ENCODE assay signal across 20 cellular contexts in genomic region chr2:98572211-98572610, GRCh38. TPM values are rescaled to one million over a fixed set of nuclear protein-coding genes. Genes with fewer than 3 reads are reported as not detected.
A peak's percentile ranks its signal among the peaks of the same experiment; 100 is the strongest.
DNase-seq lines count a peak whose midpoint lies in the region; ATAC-seq lines count a peak whose summit lies in the region.
"Had no signal": no experiment of that assay in that cellular context is flagged by ENCODE, and none has a peak within 500 bp of the region (broad histone marks: within the 10 kb centered on the region; RNA-seq: fewer than 3 reads in every experiment).

No MANE protein-coding gene starts in this region.

- CTCF ChIA-PET in activated naive CD4-positive, alpha-beta T cell treated with anti-CD3 and anti-CD28 coated beads, Interleukin-2, amount 10 ng/mL, durations not matched to agents 7 days and 5 days (lab: Charles Lee): no interaction called here

- no peaks in the 10 kb centered on the region for H3K4me1 Mint-ChIP-seq in activated naive CD4-positive, alpha-beta T cell treated with anti-CD3 and anti-CD28 coated beads, Interleukin-2, amount 10 ng/mL, durations not matched to agents 7 days and 5 days
- H3K4me1 Mint-ChIP-seq in activated T-helper 17 cell treated with anti-CD3 and anti-CD28 coated beads, Interleukin-2, amount 50 U/mL, for 72 hours: peaks cover under 1% of the 10 kb centered on the region
- H3K4me1 Mint-ChIP-seq: CD14-positive monocyte; CD8-positive, alpha-beta memory T cell had no signal

- H3K27me3 Mint-ChIP-seq in activated naive CD4-positive, alpha-beta T cell treated with anti-CD3 and anti-CD28 coated beads, Interleukin-2, amount 10 ng/mL, durations not matched to agents 7 days and 5 days: no peaks in the 10 kb centered on the region
- no peaks in the 10 kb centered on the region for H3K27me3 Mint-ChIP-seq in activated T-helper 17 cell treated with anti-CD3 and anti-CD28 coated beads, Interleukin-2, amount 50 U/mL, for 72 hours
- H3K27me3 Mint-ChIP-seq: CD4-positive, alpha-beta T cell; CD8-positive, alpha-beta memory T cell had no signal

- no peaks in the 10 kb centered on the region for H3K9me3 Mint-ChIP-seq in activated naive CD4-positive, alpha-beta T cell treated with anti-CD3 and anti-CD28 coated beads, Interleukin-2, amount 10 ng/mL, durations not matched to agents 7 days and 5 days
- H3K9me3 Mint-ChIP-seq in activated T-helper 17 cell treated with anti-CD3 and anti-CD28 coated beads, Interleukin-2, amount 50 U/mL, for 72 hours: no peaks in the 10 kb centered on the region
- H3K9me3 Mint-ChIP-seq: CD14-positive monocyte; CD4-positive, alpha-beta T cell; CD8-positive, alpha-beta memory T cell had no signal

- H3K27ac Mint-ChIP-seq in activated naive CD4-positive, alpha-beta T cell treated with anti-CD3 and anti-CD28 coated beads, Interleukin-2, amount 10 ng/mL, durations not matched to agents 7 days and 5 days: no peak overlapping the region
- H3K27ac Mint-ChIP-seq in activated T-helper 17 cell treated with anti-CD3 and anti-CD28 coated beads, Interleukin-2, amount 50 U/mL, for 72 hours: peak overlapping the region; percentile 58
- H3K27ac Mint-ChIP-seq: CD4-positive, alpha-beta T cell had no signal

- H3K4me3 Mint-ChIP-seq in activated naive CD4-positive, alpha-beta T cell treated with anti-CD3 and anti-CD28 coated beads, Interleukin-2, amount 10 ng/mL, durations not matched to agents 7 days and 5 days: no peak overlapping the region
- no peak overlapping the region for H3K4me3 Mint-ChIP-seq in activated T-helper 17 cell treated with anti-CD3 and anti-CD28 coated beads, Interleukin-2, amount 50 U/mL, for 72 hours
- H3K4me3 Mint-ChIP-seq: CD14-positive monocyte; CD4-positive, alpha-beta T cell had no signal

- peaks cover 75% of the 10 kb centered on the region for H3K36me3 Mint-ChIP-seq in activated naive CD4-positive, alpha-beta T cell treated with anti-CD3 and anti-CD28 coated beads, Interleukin-2, amount 10 ng/mL, durations not matched to agents 7 days and 5 days
- peaks cover 86% of the 10 kb centered on the region for H3K36me3 Mint-ChIP-seq in activated T-helper 17 cell treated with anti-CD3 and anti-CD28 coated beads, Interleukin-2, amount 50 U/mL, for 72 hours (ENCODE audit: low read depth)

- DNase-seq in activated naive CD4-positive, alpha-beta T cell treated with anti-CD3 and anti-CD28 coated beads, Interleukin-2, amount 10 ng/mL, durations not matched to agents 7 days and 5 days: peak; percentile 16
- no peak for DNase-seq in activated naive CD4-positive, alpha-beta T cell treated with anti-CD3 and anti-CD28 coated beads, Interleukin-2, amount 50 U/mL, for 16 hours
- peak; percentile 68 for DNase-seq in mesenteric fat pad (ENCODE audit: low spot score)
- DNase-seq in central memory CD4-positive, alpha-beta T cell: no peak
- no peak for DNase-seq in amniotic stem cell (lab: John Stamatoyannopoulos, UW)
- no peak for DNase-seq in GOT3 (lab: John Stamatoyannopoulos, UW)
- DNase-seq: 8988T; ACHN; AML-193; BE2C; CD4-positive, alpha-beta T cell; CD8-positive, alpha-beta memory T cell; DMS 273 treated with DMSO at 0.1 percent for 48 hours; DMS79; GF-D8; H7; HCEC 1CT had no signal

- ATAC-seq in activated T-helper 17 cell treated with anti-CD3 and anti-CD28 coated beads, Interleukin-2, amount 50 U/mL, for 72 hours (replicated peaks): no peak
- ATAC-seq: A549 had no signal

RNA-seq across cellular contexts. Expression of gene COA5, which starts 36.1 kb away (rescaled TPM):
- total RNA-seq in activated T-helper 17 cell treated with anti-CD3 and anti-CD28 coated beads, Interleukin-2, amount 50 U/mL, for 72 hours: 10 to 100 TPM; 22.9 to 25.2 TPM
- total RNA-seq in mesenteric fat pad: 18.0 TPM

RNA-seq across cellular contexts. Expression of gene UNC50, which starts 36.2 kb away (rescaled TPM):
- total RNA-seq in activated T-helper 17 cell treated with anti-CD3 and anti-CD28 coated beads, Interleukin-2, amount 50 U/mL, for 72 hours: 10 to 100 TPM; 19.5 to 26.0 TPM
- 46.6 TPM for total RNA-seq in mesenteric fat pad

Comparison
In these comparisons a context has a peak if more than half of its experiments do, and no peak if none do; other contexts are left out.
1. DNase-seq: peak in activated naive CD4-positive, alpha-beta T cell treated with anti-CD3 and anti-CD28 coated beads, Interleukin-2, amount 10 ng/mL, durations not matched to agents 7 days and 5 days (single experiment) and mesenteric fat pad (single experiment); none in activated naive CD4-positive, alpha-beta T cell treated with anti-CD3 and anti-CD28 coated beads, Interleukin-2, amount 50 U/mL, for 16 hours (single experiment), central memory CD4-positive, alpha-beta T cell (single experiment), amniotic stem cell (single experiment) and GOT3 (single experiment).